Comparison of ENCODE assay signal across 1 cellular context in genomic region chrX:16883487-16883804, GRCh38.
TF ChIP-seq lines count a peak whose summit lies in the region.

No MANE protein-coding gene starts in this region.

TF ChIP-seq in GM23338, 12 proteins besides CTCF, POLR2A, EP300 and RAD21 (continued from another document):
- TF ChIP-seq ZNF462 (CRISPR knock-in tag; IDR thresholded peaks at IDR 0.05), result no peak
- no peak for TF ChIP-seq ZNF331 (CRISPR knock-in tag; IDR thresholded peaks at IDR 0.05; ENCODE audit: low read depth)
- TF ChIP-seq NANOG (IDR thresholded peaks at IDR 0.05; ENCODE audit: borderline replicate concordance), result no peak
- no peak for TF ChIP-seq JUNB (IDR thresholded peaks at IDR 0.05; ENCODE audit: unreplicated experiment)
- TF ChIP-seq EZH2phosphoT487 (IDR thresholded peaks at IDR 0.05; ENCODE audit: unreplicated experiment), result no peak
